8 cellular contexts compared by ENCODE assay signal in the genomic region with DNA sequence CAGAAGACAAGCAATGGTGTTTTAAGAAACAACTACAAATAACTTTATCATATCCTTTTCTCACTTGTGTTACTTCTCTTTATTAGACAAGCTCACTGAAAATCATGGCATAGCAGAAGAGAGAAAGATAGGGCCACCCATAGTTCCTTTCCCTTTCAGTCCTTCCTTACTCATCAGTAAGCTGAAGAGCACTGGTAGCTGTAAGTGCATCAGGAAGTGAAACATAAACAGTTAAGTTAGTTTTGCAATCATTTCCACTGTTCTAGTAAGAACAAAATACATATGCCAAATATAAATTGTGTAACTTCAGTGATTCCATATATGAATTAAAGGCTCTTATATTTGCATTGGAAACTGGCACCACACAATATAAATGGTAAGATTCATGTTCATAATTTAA.
DNase-seq lines count a peak whose midpoint lies in the region; ATAC-seq and TF ChIP-seq lines count a peak whose summit lies in the region.

No MANE protein-coding gene starts in this region.

- no peaks in the 10 kb centered on the region for H3K36me3 ChIP-seq in spleen
- no peaks in the 10 kb centered on the region for H3K36me3 ChIP-seq in MG63

- no peak for TF ChIP-seq POLR2A in spleen (IDR thresholded peaks at IDR 0.05)

- H3K4me3 ChIP-seq in spleen (no peak overlapping the region), MG63 (no peak overlapping the region)

- peak overlapping the region in 5 of 8 donors; percentile 29 to 64 (median 62) for H3K27ac ChIP-seq in spleen

- TF ChIP-seq CTCF in spleen (IDR thresholded peaks at IDR 0.05 in 8 of 11, conservative IDR thresholded peaks at IDR 0.05 in 3 of 11), result no peak

- no peaks in the 10 kb centered on the region for H3K9me3 ChIP-seq in spleen
- H3K9me3 ChIP-seq in MG63, result no peaks in the 10 kb centered on the region

- DNase-seq in amniotic epithelial cell (ENCODE audit: low read depth), result peak; percentile 88
- no peak for DNase-seq in spleen
- no peak for DNase-seq in HuH-7.5 (ENCODE audit: low spot score)
- no peak for DNase-seq in NCI-H2107 (lab: John Stamatoyannopoulos, UW)
- no peak for DNase-seq in kidney glomerular epithelial cell (lab: John Stamatoyannopoulos, UW)
- no peak for DNase-seq in MG63

- H3K4me1 ChIP-seq in spleen, result peaks cover 0 to 26% (median 9%) of the 10 kb centered on the region in 6 donors

- ATAC-seq in GM19351 (IDR thresholded peaks at IDR 0.05; ENCODE audit: unreplicated experiment) (peak; percentile 96), HG03103 (IDR thresholded peaks at IDR 0.05; ENCODE audit: low read depth, unreplicated experiment) (peak; percentile 92)

- intact Hi-C loops in spleen (cut with DNase I; ENCODE audit: low total_unique reads), result no loop called here

- H3K27me3 ChIP-seq in spleen (replicated peaks in 1 of 7) (no peaks in the 10 kb centered on the region), MG63 (no peaks in the 10 kb centered on the region)
